In the genomic region with DNA sequence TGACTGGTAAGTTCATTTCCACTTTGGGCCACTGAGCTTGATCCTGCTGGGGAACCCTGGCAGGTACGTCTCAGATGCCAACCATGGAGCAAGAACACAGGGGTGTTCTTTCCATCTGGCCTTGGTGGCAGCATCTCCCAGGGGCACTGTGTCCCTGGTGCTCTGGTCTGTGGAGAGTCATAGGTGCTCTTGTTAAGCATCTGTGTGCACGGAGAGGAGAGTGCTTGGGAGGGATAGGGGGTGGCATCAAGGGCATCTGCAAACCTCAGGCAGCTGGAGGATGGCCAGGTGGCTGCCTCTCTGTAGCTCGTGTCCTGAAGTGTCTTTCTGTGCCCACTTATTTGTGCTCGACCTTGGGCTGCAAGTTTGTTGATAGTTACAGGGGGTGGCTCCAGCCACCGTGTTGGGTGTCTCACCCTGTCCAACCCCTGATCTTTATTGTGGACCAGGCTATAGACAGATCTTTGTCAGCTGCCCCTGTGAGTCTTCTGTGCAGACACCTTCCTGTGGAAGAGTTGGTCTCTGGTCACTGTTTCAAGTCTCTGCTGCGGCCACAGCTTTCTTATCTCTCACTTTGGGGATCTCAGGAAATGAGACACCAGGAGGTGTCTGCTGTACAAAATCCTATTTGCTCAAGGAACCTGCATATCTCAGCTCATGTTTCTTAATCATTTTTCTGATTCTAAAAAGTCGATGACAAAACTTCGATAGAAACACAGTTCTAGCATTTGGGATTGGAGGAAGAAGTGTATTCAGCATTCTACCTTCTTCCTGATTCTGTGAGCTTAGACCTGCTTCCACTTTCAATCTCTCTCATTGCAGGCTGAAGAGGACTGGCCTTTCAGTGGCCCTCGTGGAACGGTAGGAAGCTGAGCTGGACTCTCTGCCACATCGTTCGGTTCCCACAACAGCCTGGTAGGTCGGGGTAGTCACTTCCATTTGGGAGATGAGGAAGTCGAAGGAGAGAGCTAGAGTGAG, we compare ENCODE assay signal across 2 cellular contexts.
TF ChIP-seq lines count a peak whose summit lies in the region.

No MANE protein-coding gene starts in this region.

TF ChIP-seq in HepG2, 621 proteins besides CTCF, POLR2A, EP300 and RAD21:
- no peak for TF ChIP-seq ISX (CRISPR knock-in tag; conservative IDR thresholded peaks at IDR 0.05)
- TF ChIP-seq EHMT2 (IDR thresholded peaks at IDR 0.05; ENCODE audit: borderline replicate concordance, low read depth, low read length): no peak
- no peak for TF ChIP-seq RFX1 (IDR thresholded peaks at IDR 0.05)
- TF ChIP-seq, protein P1, sequence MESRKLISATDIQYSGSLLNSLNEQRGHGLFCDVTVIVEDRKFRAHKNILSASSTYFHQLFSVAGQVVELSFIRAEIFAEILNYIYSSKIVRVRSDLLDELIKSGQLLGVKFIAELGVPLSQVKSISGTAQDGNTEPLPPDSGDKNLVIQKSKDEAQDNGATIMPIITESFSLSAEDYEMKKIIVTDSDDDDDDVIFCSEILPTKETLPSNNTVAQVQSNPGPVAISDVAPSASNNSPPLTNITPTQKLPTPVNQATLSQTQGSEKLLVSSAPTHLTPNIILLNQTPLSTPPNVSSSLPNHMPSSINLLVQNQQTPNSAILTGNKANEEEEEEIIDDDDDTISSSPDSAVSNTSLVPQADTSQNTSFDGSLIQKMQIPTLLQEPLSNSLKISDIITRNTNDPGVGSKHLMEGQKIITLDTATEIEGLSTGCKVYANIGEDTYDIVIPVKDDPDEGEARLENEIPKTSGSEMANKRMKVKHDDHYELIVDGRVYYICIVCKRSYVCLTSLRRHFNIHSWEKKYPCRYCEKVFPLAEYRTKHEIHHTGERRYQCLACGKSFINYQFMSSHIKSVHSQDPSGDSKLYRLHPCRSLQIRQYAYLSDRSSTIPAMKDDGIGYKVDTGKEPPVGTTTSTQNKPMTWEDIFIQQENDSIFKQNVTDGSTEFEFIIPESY (CRISPR knock-in tag; IDR thresholded peaks at IDR 0.05): no peak
- no peak for TF ChIP-seq SAFB2 (CRISPR knock-in tag; IDR thresholded peaks at IDR 0.05; ENCODE audit: borderline replicate concordance, low read depth)
- no peak for TF ChIP-seq MTA3 (CRISPR knock-in tag; IDR thresholded peaks at IDR 0.05)
- TF ChIP-seq, protein P2, sequence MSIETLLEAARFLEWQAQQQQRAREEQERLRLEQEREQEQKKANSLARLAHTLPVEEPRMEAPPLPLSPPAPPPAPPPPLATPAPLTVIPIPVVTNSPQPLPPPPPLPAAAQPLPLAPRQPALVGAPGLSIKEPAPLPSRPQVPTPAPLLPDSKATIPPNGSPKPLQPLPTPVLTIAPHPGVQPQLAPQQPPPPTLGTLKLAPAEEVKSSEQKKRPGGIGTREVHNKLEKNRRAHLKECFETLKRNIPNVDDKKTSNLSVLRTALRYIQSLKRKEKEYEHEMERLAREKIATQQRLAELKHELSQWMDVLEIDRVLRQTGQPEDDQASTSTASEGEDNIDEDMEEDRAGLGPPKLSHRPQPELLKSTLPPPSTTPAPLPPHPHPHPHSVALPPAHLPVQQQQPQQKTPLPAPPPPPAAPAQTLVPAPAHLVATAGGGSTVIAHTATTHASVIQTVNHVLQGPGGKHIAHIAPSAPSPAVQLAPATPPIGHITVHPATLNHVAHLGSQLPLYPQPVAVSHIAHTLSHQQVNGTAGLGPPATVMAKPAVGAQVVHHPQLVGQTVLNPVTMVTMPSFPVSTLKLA (IDR thresholded peaks at IDR 0.05): no peak
- no peak for TF ChIP-seq ZNF678 (CRISPR knock-in tag; IDR thresholded peaks at IDR 0.05)
- TF ChIP-seq ZFP82 (CRISPR knock-in tag; IDR thresholded peaks at IDR 0.05; ENCODE audit: borderline replicate concordance): no peak
- TF ChIP-seq ZBTB4 (CRISPR knock-in tag; IDR thresholded peaks at IDR 0.05; ENCODE audit: borderline replicate concordance): no peak
- no peak for TF ChIP-seq ZNF331 (CRISPR knock-in tag; IDR thresholded peaks at IDR 0.05)
- TF ChIP-seq ZNF230 (CRISPR knock-in tag; IDR thresholded peaks at IDR 0.05): no peak
- TF ChIP-seq, protein P3, sequence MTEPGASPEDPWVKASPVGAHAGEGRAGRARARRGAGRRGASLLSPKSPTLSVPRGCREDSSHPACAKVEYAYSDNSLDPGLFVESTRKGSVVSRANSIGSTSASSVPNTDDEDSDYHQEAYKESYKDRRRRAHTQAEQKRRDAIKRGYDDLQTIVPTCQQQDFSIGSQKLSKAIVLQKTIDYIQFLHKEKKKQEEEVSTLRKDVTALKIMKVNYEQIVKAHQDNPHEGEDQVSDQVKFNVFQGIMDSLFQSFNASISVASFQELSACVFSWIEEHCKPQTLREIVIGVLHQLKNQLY (CRISPR knock-in tag; IDR thresholded peaks at IDR 0.05): no peak
- no peak for TF ChIP-seq GATAD2A (CRISPR knock-in tag; IDR thresholded peaks at IDR 0.05)
- no peak for TF ChIP-seq NFKB2 (CRISPR knock-in tag; IDR thresholded peaks at IDR 0.05; ENCODE audit: borderline replicate concordance)
- TF ChIP-seq MLLT10 (CRISPR knock-in tag; IDR thresholded peaks at IDR 0.05): no peak
- TF ChIP-seq ZNF343 (CRISPR knock-in tag; IDR thresholded peaks at IDR 0.05): no peak
- TF ChIP-seq ZBTB38 (CRISPR knock-in tag; IDR thresholded peaks at IDR 0.05): no peak

TF ChIP-seq in K562, 482 proteins besides CTCF, POLR2A, EP300 and RAD21 (continues in another document):
- TF ChIP-seq SOX6 (IDR thresholded peaks at IDR 0.05) (0 out of 2 replicates have a peak, but pooled peaks have one; percentile 13), PHTF2 (CRISPR knock-in tag; IDR thresholded peaks at IDR 0.05) (no peak), U2AF2 (optimal IDR thresholded peaks at IDR 0.05; ENCODE audit: low read depth, low read length) (no peak), DLX4 (CRISPR knock-in tag; IDR thresholded peaks at IDR 0.05) (no peak), ATF4 (CRISPR knock-in tag; IDR thresholded peaks at IDR 0.05) (peak; percentile 36; the same call in 1 of the 2 replicates), DMBX1 (CRISPR knock-in tag; IDR thresholded peaks at IDR 0.05; ENCODE audit: borderline replicate concordance) (no peak), SNAPC5 (CRISPR knock-in tag; IDR thresholded peaks at IDR 0.05) (no peak), HES1 (IDR thresholded peaks at IDR 0.05; ENCODE audit: low read depth) (no peak), CXXC5 (CRISPR knock-in tag; IDR thresholded peaks at IDR 0.05) (peak; percentile 13; the same call in 1 of the 2 replicates), FOSL1 (tag; conservative IDR thresholded peaks at IDR 0.05) (peak; percentile 56), PTRF (tag; IDR thresholded peaks at IDR 0.05) (no peak), POLR2AphosphoS5 (IDR thresholded peaks at IDR 0.05; ENCODE audit: control insufficient read depth, insufficient read depth, low read depth, low read length) (no peak), ZKSCAN8 (CRISPR knock-in tag; IDR thresholded peaks at IDR 0.05) (no peak), JUND (IDR thresholded peaks at IDR 0.05; ENCODE audit: borderline replicate concordance, low read depth, low read length) (no peak), JUND (tag; IDR thresholded peaks at IDR 0.05; ENCODE audit: borderline replicate concordance, low read depth, low read length) (no peak; the same call in 2 of the 3 replicates), ZNF449 (CRISPR knock-in tag; IDR thresholded peaks at IDR 0.05) (peak; percentile 46; the same call in 1 of the 2 replicates), POLR2AphosphoS2 (IDR thresholded peaks at IDR 0.05; ENCODE audit: low read length) (no peak), BACH1 (tag; IDR thresholded peaks at IDR 0.05) (no peak), FOXJ2 (tag; IDR thresholded peaks at IDR 0.05) (no peak), ZBTB11 (CRISPR knock-in tag; IDR thresholded peaks at IDR 0.05) (peak in 1 of 3 experiments; percentile 60; a peak in 1 of 6 replicates), GTF2A2 (tag; IDR thresholded peaks at IDR 0.05) (peak; percentile 34; the same call in 1 of the 2 replicates), ZNF586 (CRISPR knock-in tag; conservative IDR thresholded peaks at IDR 0.05) (no peak), ZNF561 (CRISPR knock-in tag; conservative IDR thresholded peaks at IDR 0.05) (no peak), RBM34 (IDR thresholded peaks at IDR 0.05; ENCODE audit: borderline replicate concordance, insufficient read depth, low read length) (no peak), ELF1 (tag; IDR thresholded peaks at IDR 0.05) (peak; percentile 53; the same call in 1 of the 2 replicates), ZNF174 (CRISPR knock-in tag; IDR thresholded peaks at IDR 0.05) (no peak), ESRRB (CRISPR knock-in tag; IDR thresholded peaks at IDR 0.05; ENCODE audit: borderline replicate concordance) (no peak), ARHGAP35 (IDR thresholded peaks at IDR 0.05; ENCODE audit: partially characterized antibody) (no peak), MAFF (IDR thresholded peaks at IDR 0.05; ENCODE audit: low read length) (no peak), ELF2 (CRISPR knock-in tag; IDR thresholded peaks at IDR 0.05) (no peak), ZNF77 (CRISPR knock-in tag; IDR thresholded peaks at IDR 0.05) (no peak), RBM15 (IDR thresholded peaks at IDR 0.05; ENCODE audit: insufficient read depth, low read length) (no peak), NBN (IDR thresholded peaks at IDR 0.05; ENCODE audit: low read depth) (peak; percentile 20; the same call in 1 of the 2 replicates), ETV1 (tag; conservative IDR thresholded peaks at IDR 0.05; ENCODE audit: low read depth) (peak; percentile 69), SP2 (IDR thresholded peaks at IDR 0.05; ENCODE audit: extremely low read depth, low read depth, low read length, poor library complexity, severe bottlenecking) (no peak)
- TF ChIP-seq, protein P4, sequence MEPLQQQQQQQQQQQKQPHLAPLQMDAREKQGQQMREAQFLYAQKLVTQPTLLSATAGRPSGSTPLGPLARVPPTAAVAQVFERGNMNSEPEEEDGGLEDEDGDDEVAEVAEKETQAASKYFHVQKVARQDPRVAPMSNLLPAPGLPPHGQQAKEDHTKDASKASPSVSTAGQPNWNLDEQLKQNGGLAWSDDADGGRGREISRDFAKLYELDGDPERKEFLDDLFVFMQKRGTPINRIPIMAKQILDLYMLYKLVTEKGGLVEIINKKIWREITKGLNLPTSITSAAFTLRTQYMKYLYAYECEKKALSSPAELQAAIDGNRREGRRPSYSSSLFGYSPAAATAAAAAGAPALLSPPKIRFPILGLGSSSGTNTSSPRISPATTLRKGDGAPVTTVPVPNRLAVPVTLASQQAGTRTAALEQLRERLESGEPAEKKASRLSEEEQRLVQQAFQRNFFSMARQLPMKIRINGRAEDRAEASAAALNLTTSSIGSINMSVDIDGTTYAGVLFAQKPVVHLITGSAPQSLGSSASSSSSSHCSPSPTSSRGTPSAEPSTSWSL (CRISPR knock-in tag; IDR thresholded peaks at IDR 0.05; ENCODE audit: borderline replicate concordance): no peak
- TF ChIP-seq, protein P5, sequence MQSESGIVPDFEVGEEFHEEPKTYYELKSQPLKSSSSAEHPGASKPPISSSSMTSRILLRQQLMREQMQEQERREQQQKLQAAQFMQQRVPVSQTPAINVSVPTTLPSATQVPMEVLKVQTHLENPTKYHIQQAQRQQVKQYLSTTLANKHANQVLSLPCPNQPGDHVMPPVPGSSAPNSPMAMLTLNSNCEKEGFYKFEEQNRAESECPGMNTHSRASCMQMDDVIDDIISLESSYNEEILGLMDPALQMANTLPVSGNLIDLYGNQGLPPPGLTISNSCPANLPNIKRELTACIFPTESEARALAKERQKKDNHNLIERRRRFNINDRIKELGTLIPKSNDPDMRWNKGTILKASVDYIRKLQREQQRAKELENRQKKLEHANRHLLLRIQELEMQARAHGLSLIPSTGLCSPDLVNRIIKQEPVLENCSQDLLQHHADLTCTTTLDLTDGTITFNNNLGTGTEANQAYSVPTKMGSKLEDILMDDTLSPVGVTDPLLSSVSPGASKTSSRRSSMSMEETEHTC (IDR thresholded peaks at IDR 0.05): no peak
